ENCODE assay signal across 11 cellular contexts in the genomic region with DNA sequence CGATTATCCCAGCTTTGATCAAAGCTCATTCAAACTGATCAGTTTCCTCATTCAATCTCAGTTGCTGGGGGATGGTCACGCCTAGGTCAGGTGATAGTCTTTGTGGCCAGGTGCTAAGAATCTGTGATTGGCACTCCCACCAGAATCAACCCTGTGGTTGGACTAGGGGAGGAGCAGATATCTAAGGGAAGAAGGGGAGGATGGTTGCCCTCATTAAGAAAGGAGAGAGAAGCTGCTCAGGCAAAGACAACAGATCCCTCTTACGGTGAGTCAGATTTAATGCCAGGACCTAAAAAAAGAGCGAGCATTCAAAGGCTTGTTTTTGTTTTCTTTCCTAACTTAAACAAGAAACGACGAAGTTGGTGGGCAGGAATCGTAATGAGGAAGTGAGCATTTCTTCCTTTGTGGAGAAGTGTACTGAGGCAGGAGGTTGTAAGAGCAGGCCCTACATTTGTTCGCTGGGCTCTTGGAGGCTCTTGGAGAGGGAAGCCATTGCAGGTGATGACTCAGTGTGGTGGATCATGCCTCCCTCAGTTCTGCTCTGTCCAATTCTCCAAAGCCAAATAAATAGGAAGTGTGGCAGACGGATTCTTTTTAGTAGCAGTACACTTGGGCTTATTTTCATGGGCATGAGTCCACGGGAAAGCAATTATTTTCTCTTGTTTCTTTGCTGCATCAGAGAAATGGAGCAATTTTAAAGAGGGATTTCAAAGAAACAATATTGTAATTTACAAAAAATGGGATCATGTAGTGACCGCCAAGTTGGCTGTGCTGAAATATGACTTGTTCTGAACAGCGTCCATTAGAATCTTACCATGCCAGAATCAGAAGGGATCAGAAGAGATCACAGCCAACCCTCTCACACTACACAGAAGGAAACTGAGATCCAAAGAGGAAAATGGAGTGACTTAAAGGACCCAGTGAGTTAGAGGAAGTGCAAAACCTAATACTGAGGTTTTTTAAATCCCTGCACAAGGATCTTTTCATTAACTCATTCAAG. TPM values are rescaled to one million over a fixed set of nuclear protein-coding genes. Genes with fewer than 3 reads are reported as not detected.
DNase-seq lines count a peak whose midpoint lies in the region; ATAC-seq and TF ChIP-seq lines count a peak whose summit lies in the region.
"Had no signal": no experiment of that assay in that cellular context is flagged by ENCODE, and none has a peak within 500 bp of the region (broad histone marks: within the 10 kb centered on the region; RNA-seq: fewer than 3 reads in every experiment).

No MANE protein-coding gene starts in this region.

- H3K36me3 Mint-ChIP-seq in type B pancreatic cell: no peaks in the 10 kb centered on the region

- no peak overlapping the region for H3K27ac Mint-ChIP-seq in type B pancreatic cell

- intact Hi-C loops in Right ventricle myocardium inferior (cut with DNase I): no loop called here
- intact Hi-C loops in left ventricle myocardium inferior (cut with micrococcal nuclease): no loop called here
- intact Hi-C loops in uterus (cut with DNase I; ENCODE audit: low total_unique reads): no loop called here

- H3K9me3 ChIP-seq in left ventricle myocardium inferior (replicated peaks): peaks cover 6% of the 10 kb centered on the region
- no peaks in the 10 kb centered on the region for H3K9me3 ChIP-seq in uterus

- TF ChIP-seq CTCF in left ventricle myocardium inferior (IDR thresholded peaks at IDR 0.05; ENCODE audit: borderline replicate concordance) (no peak), uterus (IDR thresholded peaks at IDR 0.05) (no peak), type B pancreatic cell (conservative IDR thresholded peaks at IDR 0.05) (no peak)

- H3K4me1 ChIP-seq in left ventricle myocardium inferior (no peaks in the 10 kb centered on the region), uterus (no peaks in the 10 kb centered on the region)

- no peak for TF ChIP-seq POLR2A in uterus (IDR thresholded peaks at IDR 0.05)

- peaks cover 22% of the 10 kb centered on the region for H3K27me3 Mint-ChIP-seq in type B pancreatic cell

- DNase-seq in Right ventricle myocardium inferior (ENCODE audit: missing footprints) (no peak), left ventricle myocardium inferior (no peak), astrocyte of the hippocampus (ENCODE audit: low read depth, low spot score) (peak; percentile 86), kidney tubule cell (ENCODE audit: low spot score) (peak; percentile 21), uterus (peak in 1 of 2 donors; percentile 30), NCI-H2171 treated with DMSO at 0.1 percent for 48 hours (lab: John Stamatoyannopoulos, UW) (no peak), type B pancreatic cell (ENCODE audit: extremely low spot score, unreplicated experiment) (no peak)
- no peak for DNase-seq in stimulated activated CD4-positive, alpha-beta T cell treated with anti-CD3 and anti-CD28 coated beads, Interleukin-12 subunit alpha, Interleukin-12 subunit beta, amount 100 ng/mL, for 4 hours
- DNase-seq: AML-193; NCI-H524; stimulated activated CD4-positive, alpha-beta T cell treated with anti-CD3 and anti-CD28 coated beads, Interleukin-2, amount 100 ng/mL, for 24 hours had no signal

- no peak overlapping the region for H3K4me3 Mint-ChIP-seq in type B pancreatic cell

- peak; percentile 69 for ATAC-seq in Right ventricle myocardium inferior

- no peaks in the 10 kb centered on the region for H3K4me1 Mint-ChIP-seq in type B pancreatic cell (ENCODE audit: unreplicated experiment)

- H3K9me3 Mint-ChIP-seq in type B pancreatic cell: no peaks in the 10 kb centered on the region

- no peak overlapping the region for H3K27ac ChIP-seq in left ventricle myocardium inferior (replicated peaks)
- H3K27ac ChIP-seq in uterus: peak overlapping the region; percentile 29 to 36

- no peaks in the 10 kb centered on the region for H3K27me3 ChIP-seq in left ventricle myocardium inferior (ENCODE audit: low read depth)
- H3K27me3 ChIP-seq in uterus: no peaks in the 10 kb centered on the region

- H3K4me3 ChIP-seq in left ventricle myocardium inferior (no peak overlapping the region), uterus (no peak overlapping the region)

- H3K36me3 ChIP-seq in left ventricle myocardium inferior (no peaks in the 10 kb centered on the region), uterus (no peaks in the 10 kb centered on the region)

RNA-seq across cellular contexts. Expression of gene TGFBR1, which starts 18.7 kb away (rescaled TPM):
- 14.8 TPM for total RNA-seq in Right ventricle myocardium inferior
- total RNA-seq in left ventricle myocardium inferior: 12.3 TPM
- total RNA-seq in uterus: 100 to 1,000 TPM in 1 of 4 donors, 10 to 100 TPM in 3; 27.1 to 101 (median 41.3) TPM
- 34.4 and 88.1 TPM in 2 replicates for total RNA-seq in type B pancreatic cell (ENCODE audit: low replicate concordance)

Comparison
In these comparisons a context has a peak if more than half of its experiments do, and no peak if none do; other contexts are left out.
1. DNase-seq: peak in astrocyte of the hippocampus (single experiment) and kidney tubule cell (single experiment); none in Right ventricle myocardium inferior (single experiment), left ventricle myocardium inferior (single experiment), NCI-H2171 treated with DMSO at 0.1 percent for 48 hours (single experiment), type B pancreatic cell (single experiment) and stimulated activated CD4-positive, alpha-beta T cell treated with anti-CD3 and anti-CD28 coated beads, Interleukin-12 subunit alpha, Interleukin-12 subunit beta, amount 100 ng/mL, for 4 hours (single experiment).